Comparison of ENCODE assay signal across 16 cellular contexts in the genomic region with DNA sequence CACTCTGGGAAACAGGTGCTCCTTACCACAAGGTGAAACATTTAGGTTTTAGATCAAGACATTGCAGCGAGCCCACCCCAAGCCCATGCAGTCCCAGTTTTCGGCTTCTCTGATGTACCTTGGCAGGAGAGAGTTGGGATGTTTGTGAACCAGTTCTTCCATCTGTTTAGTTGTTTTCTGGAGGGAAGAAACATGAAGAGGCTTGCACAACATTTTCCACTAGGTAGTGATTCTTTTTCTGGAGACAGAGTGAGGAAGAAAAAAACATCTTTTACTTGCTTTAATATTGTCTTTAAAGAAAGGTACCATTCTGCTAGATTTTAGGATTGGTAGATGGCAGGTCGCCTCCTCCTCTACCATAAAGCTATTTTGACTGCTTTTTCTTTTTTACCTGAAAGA. TPM values are rescaled to one million over a fixed set of nuclear protein-coding genes. Genes with fewer than 3 reads are reported as not detected.
DNase-seq lines count a peak whose midpoint lies in the region; ATAC-seq and TF ChIP-seq lines count a peak whose summit lies in the region.
"Had no signal": no experiment of that assay in that cellular context is flagged by ENCODE, and none has a peak within 500 bp of the region (broad histone marks: within the 10 kb centered on the region; RNA-seq: fewer than 3 reads in every experiment).

No MANE protein-coding gene starts in this region.

- H3K27me3 Mint-ChIP-seq in activated T-cell treated with anti-CD3 and anti-CD28 coated beads, Interleukin-2, amount 50 U/mL, for 4 hours (ENCODE audit: low read depth), result peaks cover 49% of the 10 kb centered on the region
- peaks cover 42% of the 10 kb centered on the region for H3K27me3 Mint-ChIP-seq in activated B cell treated with CpG ODN at 0.5 μM for 24 hours

- H3K36me3 Mint-ChIP-seq in activated T-cell treated with anti-CD3 and anti-CD28 coated beads, Interleukin-2, amount 50 U/mL, for 4 hours (ENCODE audit: insufficient read depth), result no peaks in the 10 kb centered on the region
- no peaks in the 10 kb centered on the region for H3K36me3 Mint-ChIP-seq in activated B cell treated with CpG ODN at 0.5 μM for 24 hours (ENCODE audit: low read depth)
- H3K36me3 Mint-ChIP-seq in stimulated activated effector memory CD8-positive, alpha-beta T cell treated with anti-CD3 and anti-CD28 coated beads, Interleukin-12 subunit alpha, Interleukin-12 subunit beta, amount 100 ng/mL, for 72 hours, result no peaks in the 10 kb centered on the region

- no peak for ATAC-seq in activated T-cell treated with anti-CD3 and anti-CD28 coated beads, Interleukin-2, amount 50 U/mL, for 4 hours
- ATAC-seq in activated B cell treated with CpG ODN at 0.5 μM for 24 hours (ENCODE audit: low read depth), result no peak
- ATAC-seq in stimulated activated effector memory CD8-positive, alpha-beta T cell treated with anti-CD3 and anti-CD28 coated beads, Interleukin-12 subunit alpha, Interleukin-12 subunit beta, amount 100 ng/mL, for 72 hours, result no peak

- H3K9me3 Mint-ChIP-seq in activated T-cell treated with anti-CD3 and anti-CD28 coated beads, Interleukin-2, amount 50 U/mL, for 4 hours, result peaks cover 10% of the 10 kb centered on the region
- H3K9me3 Mint-ChIP-seq in activated B cell treated with CpG ODN at 0.5 μM for 24 hours, result peaks cover 12% of the 10 kb centered on the region
- peaks cover 8% of the 10 kb centered on the region for H3K9me3 Mint-ChIP-seq in stimulated activated effector memory CD8-positive, alpha-beta T cell treated with anti-CD3 and anti-CD28 coated beads, Interleukin-12 subunit alpha, Interleukin-12 subunit beta, amount 100 ng/mL, for 72 hours

- peak overlapping the region; percentile 64 for H3K4me3 Mint-ChIP-seq in activated T-cell treated with anti-CD3 and anti-CD28 coated beads, Interleukin-2, amount 50 U/mL, for 4 hours
- peak overlapping the region; percentile 86 for H3K4me3 Mint-ChIP-seq in activated B cell treated with CpG ODN at 0.5 μM for 24 hours
- H3K4me3 Mint-ChIP-seq in stimulated activated effector memory CD8-positive, alpha-beta T cell treated with anti-CD3 and anti-CD28 coated beads, Interleukin-12 subunit alpha, Interleukin-12 subunit beta, amount 100 ng/mL, for 72 hours, result peak overlapping the region; percentile 57

- peak overlapping the region; percentile 21 for H3K4me3 ChIP-seq in lower leg skin (ENCODE audit: low read depth, poor library complexity, severe bottlenecking)
- H3K4me3 ChIP-seq in foreskin fibroblast (ENCODE audit: low read depth in 1 of 2, low read length in 2 of 2), result no peak overlapping the region
- H3K4me3 ChIP-seq: GM23248 had no signal

- POLR2A ChIA-PET in activated B cell treated with CpG ODN at 0.5 μM for 24 hours (lab: Charles Lee), result no interaction called here

- TF ChIP-seq CTCF in activated B cell treated with CpG ODN at 0.5 μM for 24 hours (IDR thresholded peaks at IDR 0.05) (no peak), lower leg skin (IDR thresholded peaks at IDR 0.05) (no peak), foreskin fibroblast (IDR thresholded peaks at IDR 0.05; ENCODE audit: low read depth, low read length) (no peak)

- no peak overlapping the region for H3K27ac Mint-ChIP-seq in activated B cell treated with CpG ODN at 0.5 μM for 24 hours
- no peak overlapping the region for H3K27ac Mint-ChIP-seq in stimulated activated effector memory CD8-positive, alpha-beta T cell treated with anti-CD3 and anti-CD28 coated beads, Interleukin-12 subunit alpha, Interleukin-12 subunit beta, amount 100 ng/mL, for 72 hours
- H3K27ac Mint-ChIP-seq: activated CD4-positive, alpha-beta memory T cell treated with anti-CD3 and anti-CD28 coated beads for 36 hours had no signal

- DNase-seq in activated T-cell treated with anti-CD3 and anti-CD28 coated beads, Interleukin-2, amount 50 U/mL, for 4 hours, result no peak
- DNase-seq in activated T-cell treated with anti-CD3 and anti-CD28 coated beads for 4 hours, result no peak
- no peak for DNase-seq in activated B cell treated with CpG ODN at 0.5 μM for 24 hours
- DNase-seq in lower leg skin (ENCODE audit: low spot score in 2 of 2), result no peak
- no peak for DNase-seq in stimulated activated effector memory CD8-positive, alpha-beta T cell treated with anti-CD3 and anti-CD28 coated beads, Interleukin-12 subunit alpha, Interleukin-12 subunit beta, amount 100 ng/mL, for 72 hours (ENCODE audit: low spot score in 2 of 2)
- DNase-seq in stimulated activated CD8-positive, alpha-beta memory T cell treated with anti-CD3 and anti-CD28 coated beads, Interleukin-4, amount 100 ng/mL, for 48 hours, result no peak
- DNase-seq in DMS153 treated with DMSO at 0.1 percent for 48 hours (lab: John Stamatoyannopoulos, UW; ENCODE audit: unreplicated experiment), result no peak
- DNase-seq in foreskin fibroblast, result no peak
- DNase-seq: activated CD4-positive, alpha-beta memory T cell treated with anti-CD3 and anti-CD28 coated beads for 36 hours; cortex of kidney; DMS79 treated with DMSO at 0.1 percent for 48 hours; GM23248; NCI-H1105; NCI-H524 treated with DMSO at 0.1 percent for 48 hours; RPMI8226; stimulated activated CD4-positive, alpha-beta T cell treated with anti-CD3 and anti-CD28 coated beads, Interleukin-12 subunit alpha, Interleukin-12 subunit beta, amount 100 ng/mL, for 4 hours had no signal

- TF ChIP-seq POLR2A in lower leg skin (IDR thresholded peaks at IDR 0.05), result no peak

- peaks cover 22% of the 10 kb centered on the region for H3K4me1 Mint-ChIP-seq in activated T-cell treated with anti-CD3 and anti-CD28 coated beads, Interleukin-2, amount 50 U/mL, for 4 hours (ENCODE audit: low read depth)
- H3K4me1 Mint-ChIP-seq in activated B cell treated with CpG ODN at 0.5 μM for 24 hours, result peaks cover 21% of the 10 kb centered on the region
- H3K4me1 Mint-ChIP-seq in stimulated activated effector memory CD8-positive, alpha-beta T cell treated with anti-CD3 and anti-CD28 coated beads, Interleukin-12 subunit alpha, Interleukin-12 subunit beta, amount 100 ng/mL, for 72 hours, result peaks cover 15% of the 10 kb centered on the region

- 40 to 41% methylated on average over 3 of the region's 3 CpGs for WGBS in lower leg skin, 2 donors

- intact Hi-C loops in activated B cell treated with CpG ODN at 0.5 μM for 24 hours (cut with micrococcal nuclease), result no loop called here
- intact Hi-C loops in lower leg skin (cut with DNase I; ENCODE audit: low total_unique reads), result no loop called here

- CTCF ChIA-PET in activated B cell treated with CpG ODN at 0.5 μM for 24 hours (lab: Charles Lee), result no interaction called here

RNA-seq across cellular contexts. Expression of a gene that starts 1.8 kb away (rescaled TPM):
- total RNA-seq in activated T-cell treated with anti-CD3 and anti-CD28 coated beads, Interleukin-2, amount 50 U/mL, for 4 hours, result not detected
- total RNA-seq in activated B cell treated with CpG ODN at 0.5 μM for 24 hours (not detected in 2 replicates), lower leg skin (1 to 10 TPM; 1.1 to 6.3 (median 1.3) TPM)
- total RNA-seq: activated CD4-positive, alpha-beta memory T cell treated with anti-CD3 and anti-CD28 coated beads for 36 hours; GM23248 had no signal
